Comparison of ENCODE assay signal across 23 cellular contexts in the genomic region with DNA sequence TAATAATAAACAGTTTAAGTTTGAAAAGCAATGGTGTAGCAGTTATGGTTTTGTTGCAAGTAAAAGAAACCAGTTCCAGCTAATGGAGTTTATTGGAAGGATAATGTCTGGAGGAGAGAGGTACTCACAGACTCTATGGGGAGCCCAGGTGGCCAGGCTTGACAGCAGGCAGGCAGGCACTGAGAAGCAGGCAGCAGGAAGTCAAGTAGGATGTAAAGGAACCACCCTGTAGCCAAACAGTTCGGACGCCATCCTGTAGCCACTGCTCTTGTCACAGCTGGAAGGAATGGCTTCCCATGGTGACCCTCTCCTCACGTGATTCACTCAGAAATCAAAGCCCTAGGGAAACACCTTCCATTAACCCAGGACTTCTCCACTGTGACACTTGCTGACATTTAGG.
A peak's percentile ranks its signal among the peaks of the same experiment; 100 is the strongest.
DNase-seq lines count a peak whose midpoint lies in the region; ATAC-seq, FAIRE-seq and TF ChIP-seq lines count a peak whose summit lies in the region.
"Had no signal": no experiment of that assay in that cellular context is flagged by ENCODE, and none has a peak within 500 bp of the region (broad histone marks: within the 10 kb centered on the region; RNA-seq: fewer than 3 reads in every experiment).

No MANE protein-coding gene starts in this region.

- 17 to 65% methylated on average over 1 to 3 of the region's 3 CpGs for WGBS in endodermal cell (ENCODE audit: insufficient coverage in 1 of 2, insufficient read length in 1 of 2), 2 experiments
- 38 to 50% methylated on average over 3 of the region's 3 CpGs for WGBS in esophagus squamous epithelium, 2 donors

- H3K4me1 ChIP-seq in endodermal cell (ENCODE audit: control insufficient read depth, insufficient read depth, low read length) (no peaks in the 10 kb centered on the region), mucosa of descending colon (ENCODE audit: low read depth) (peaks cover 5% of the 10 kb centered on the region), esophagus squamous epithelium (no peaks in the 10 kb centered on the region)
- H3K4me1 ChIP-seq: A549; BLaER1 treated with 17β-estradiol and CSF1 and Interleukin-3, amounts not matched to agents 10 nM and 100 nM; Caco-2 had no signal

- no peak overlapping the region for H3K4me3 ChIP-seq in endodermal cell (ENCODE audit: low read length)
- no peak overlapping the region for H3K4me3 ChIP-seq in mucosa of descending colon
- no peak overlapping the region for H3K4me3 ChIP-seq in esophagus squamous epithelium
- H3K4me3 ChIP-seq in coronary artery: no peak overlapping the region
- H3K4me3 ChIP-seq: A549; BLaER1 treated with 17β-estradiol and CSF1 and Interleukin-3, amounts not matched to agents 10 nM and 100 nM had no signal

- ATAC-seq in mucosa of descending colon: peak; percentile 82
- ATAC-seq: A549; CD8-positive, alpha-beta T cell had no signal

- peak; percentile 36 for FAIRE-seq in HTR-8/SVneo (lab: Jason Lieb, UNC)
- FAIRE-seq: A549, D721Med, G401.6, GM12891, GM19239 had no signal

- TF ChIP-seq CTCF in endodermal cell (conservative IDR thresholded peaks at IDR 0.05): no peak
- no peak for TF ChIP-seq CTCF in mucosa of descending colon (IDR thresholded peaks at IDR 0.05)
- TF ChIP-seq CTCF in esophagus squamous epithelium (IDR thresholded peaks at IDR 0.05): no peak
- no peak for TF ChIP-seq CTCF in coronary artery (IDR thresholded peaks at IDR 0.05)

- no peak overlapping the region for H3K27ac Mint-ChIP-seq in endodermal cell
- H3K27ac Mint-ChIP-seq: B cell; CD4-positive, alpha-beta T cell; CD8-positive, alpha-beta T cell had no signal

- no peaks in the 10 kb centered on the region for H3K4me1 Mint-ChIP-seq in endodermal cell
- H3K4me1 Mint-ChIP-seq: B cell had no signal

- no peak overlapping the region for H3K4me3 Mint-ChIP-seq in endodermal cell
- H3K4me3 Mint-ChIP-seq: B cell; CD4-positive, alpha-beta T cell; CD8-positive, alpha-beta T cell had no signal

- DNase-seq in DMS153 (lab: John Stamatoyannopoulos, UW): peak; percentile 15
- no peak for DNase-seq in DMS153 treated with DMSO at 0.1 percent for 48 hours (lab: John Stamatoyannopoulos, UW; ENCODE audit: unreplicated experiment)
- DNase-seq in HTR-8/SVneo (ENCODE audit: insufficient read length, low spot score): no peak
- peak; percentile 49 for DNase-seq in endodermal cell
- peak in 2 of 3 donors; percentile 33 to 45 for DNase-seq in mucosa of descending colon
- no peak for DNase-seq in esophagus squamous epithelium (lab: John Stamatoyannopoulos, UW)
- no peak for DNase-seq in coronary artery (ENCODE audit: low spot score)
- DNase-seq: AML-193; Caco-2; Calu3; CD4-positive, alpha-beta T cell; CD8-positive, alpha-beta T cell; DMS79 treated with DMSO at 0.1 percent for 48 hours; GF-D8 had no signal

- H3K36me3 ChIP-seq in endodermal cell (ENCODE audit: control insufficient read depth, insufficient read depth, low read length) (no peaks in the 10 kb centered on the region), mucosa of descending colon (ENCODE audit: low read depth) (no peaks in the 10 kb centered on the region), esophagus squamous epithelium (no peaks in the 10 kb centered on the region)
- H3K36me3 ChIP-seq: BLaER1 treated with 17β-estradiol and CSF1 and Interleukin-3, amounts not matched to agents 10 nM and 100 nM had no signal

- no peak for TF ChIP-seq POLR2A in esophagus squamous epithelium (IDR thresholded peaks at IDR 0.05)

- intact Hi-C loops in mucosa of descending colon (cut with DNase I, micrococcal nuclease) (no loop called here), esophagus squamous epithelium (cut with DNase I) (no loop called here)

- H3K9me3 Mint-ChIP-seq in endodermal cell: peaks cover 57% of the 10 kb centered on the region
- H3K9me3 Mint-ChIP-seq: CD4-positive, alpha-beta T cell; CD8-positive, alpha-beta T cell had no signal

- H3K27ac ChIP-seq in endodermal cell (ENCODE audit: low read depth, low read length) (no peak overlapping the region), esophagus squamous epithelium (no peak overlapping the region), coronary artery (no peak overlapping the region)
- H3K27ac ChIP-seq: 22Rv1; A549; BLaER1 treated with 17β-estradiol and CSF1 and Interleukin-3, amounts not matched to agents 10 nM and 100 nM; C4-2B had no signal

- no peaks in the 10 kb centered on the region for H3K27me3 Mint-ChIP-seq in endodermal cell (ENCODE audit: insufficient read depth)
- H3K27me3 Mint-ChIP-seq: B cell had no signal

- H3K27me3 ChIP-seq in endodermal cell (ENCODE audit: control insufficient read depth, insufficient read depth, low read length, poor library complexity, severe bottlenecking) (no peaks in the 10 kb centered on the region), esophagus squamous epithelium (peaks cover 0 to 4% (median 0%) of the 10 kb centered on the region in 4 donors)
- H3K27me3 ChIP-seq: BLaER1 treated with 17β-estradiol and CSF1 and Interleukin-3, amounts not matched to agents 10 nM and 100 nM had no signal

- H3K9me3 ChIP-seq in endodermal cell (ENCODE audit: control insufficient read depth, low read length) (peaks cover 95% of the 10 kb centered on the region), mucosa of descending colon (no peaks in the 10 kb centered on the region), esophagus squamous epithelium (no peaks in the 10 kb centered on the region)
- H3K9me3 ChIP-seq: A549; BLaER1 treated with 17β-estradiol and CSF1 and Interleukin-3, amounts not matched to agents 10 nM and 100 nM; Caco-2 had no signal

- no peak overlapping the region for H3K9ac ChIP-seq in endodermal cell (ENCODE audit: extremely low read depth, low read length, poor library complexity, severe bottlenecking)
- H3K9ac ChIP-seq: BLaER1 treated with 17β-estradiol and CSF1 and Interleukin-3, amounts not matched to agents 10 nM and 100 nM had no signal

- peaks cover 2% of the 10 kb centered on the region for H3K36me3 Mint-ChIP-seq in endodermal cell (ENCODE audit: low read depth)
- H3K36me3 Mint-ChIP-seq: CD8-positive, alpha-beta T cell had no signal

Comparison
In these comparisons a context has a peak if more than half of its experiments do, and no peak if none do; other contexts are left out.
1. DNase-seq: peak in DMS153 (single experiment), endodermal cell (single experiment) and mucosa of descending colon (2 of 3); none in DMS153 treated with DMSO at 0.1 percent for 48 hours (single experiment), HTR-8/SVneo (single experiment), esophagus squamous epithelium (single experiment) and coronary artery (single experiment).